ENCODE assay signal across 18 cellular contexts in genomic region chr12:129717438-129717837, GRCh38.
DNase-seq lines count a peak whose midpoint lies in the region; FAIRE-seq lines count a peak whose summit lies in the region.
"Had no signal": no experiment of that assay in that cellular context is flagged by ENCODE, and none has a peak within 500 bp of the region (broad histone marks: within the 10 kb centered on the region; RNA-seq: fewer than 3 reads in every experiment).

No MANE protein-coding gene starts in this region.

- FAIRE-seq in A204.1 (lab: Jason Lieb, UNC) (peak; percentile 65), TTC549 (lab: Jason Lieb, UNC) (peak; percentile 15), frontal cortex (lab: Jason Lieb, UNC) (peak; percentile 92)
- FAIRE-seq: A549, GM12878, GM19239 had no signal

- no peak for DNase-seq in frontal cortex (ENCODE audit: low spot score in 2 of 2)
- no peak for DNase-seq in GM19240 (ENCODE audit: insufficient read length, low spot score)
- DNase-seq in NCI-H748 treated with DMSO at 0.1 percent for 48 hours (lab: John Stamatoyannopoulos, UW), result no peak
- DNase-seq in LoVo (ENCODE audit: low spot score), result no peak
- DNase-seq: ACHN; AML-193; BE2C; Calu3; CD4-positive, alpha-beta T cell; COR-L47; DND-41; GDM1; H9 had no signal
